11 cellular contexts compared by ENCODE assay signal in the genomic region with DNA sequence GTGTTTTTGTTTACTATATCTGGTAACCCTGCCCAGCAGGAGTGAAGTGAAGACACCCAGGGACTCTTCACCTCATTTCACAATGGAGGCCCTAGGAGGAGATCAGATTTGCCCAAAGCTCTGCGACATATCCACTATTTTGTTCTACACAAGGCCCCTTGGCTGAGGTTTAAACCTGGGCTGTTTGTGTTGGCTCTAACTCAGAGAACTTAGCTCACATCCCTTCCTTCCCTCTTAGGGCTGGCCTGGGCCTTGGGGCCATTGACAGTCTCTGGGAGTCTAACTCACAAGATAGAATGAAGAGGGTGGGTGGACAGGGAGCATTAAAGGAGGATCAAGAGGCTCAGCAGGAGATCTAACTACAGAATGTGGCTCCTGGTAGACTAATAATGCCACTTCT. TPM values are rescaled to one million over a fixed set of nuclear protein-coding genes. Genes with fewer than 3 reads are reported as not detected.
DNase-seq lines count a peak whose midpoint lies in the region; ATAC-seq and TF ChIP-seq lines count a peak whose summit lies in the region.
"Had no signal": no experiment of that assay in that cellular context is flagged by ENCODE, and none has a peak within 500 bp of the region (broad histone marks: within the 10 kb centered on the region; RNA-seq: fewer than 3 reads in every experiment).

No MANE protein-coding gene starts in this region.

- no peak for TF ChIP-seq EP300 in sigmoid colon (IDR thresholded peaks at IDR 0.05)

- DNase-seq in GM10266 (ENCODE audit: extremely low spot score): peak; percentile 4
- DNase-seq in breast epithelium (ENCODE audit: low spot score in 2 of 2): peak in 1 of 2 donors; percentile 55
- DNase-seq in left ventricle myocardium superior: no peak
- no peak for DNase-seq in sigmoid colon
- no peak for DNase-seq in ureter (ENCODE audit: low spot score)
- DNase-seq: T-helper 9 cell had no signal

- no peak for TF ChIP-seq POLR2A in breast epithelium (IDR thresholded peaks at IDR 0.05)
- no peak for TF ChIP-seq POLR2A in sigmoid colon (IDR thresholded peaks at IDR 0.05)

- TF ChIP-seq CTCF in GM10266 (IDR thresholded peaks at IDR 0.05; ENCODE audit: control insufficient read depth, insufficient read depth, low read depth, missing control alignments): no peak
- no peak for TF ChIP-seq CTCF in breast epithelium (IDR thresholded peaks at IDR 0.05)
- no peak for TF ChIP-seq CTCF in sigmoid colon (IDR thresholded peaks at IDR 0.05)

- ATAC-seq in left ventricle myocardium superior (peak; percentile 77), HG03196 (IDR thresholded peaks at IDR 0.05; ENCODE audit: unreplicated experiment) (no peak), HG02571 (IDR thresholded peaks at IDR 0.05; ENCODE audit: unreplicated experiment) (no peak), HG03469 (IDR thresholded peaks at IDR 0.05; ENCODE audit: unreplicated experiment) (no peak)

- 88 to 97% methylated on average over 1 of the region's 1 CpG for WGBS in sigmoid colon, 2 donors

- H3K4me3 ChIP-seq in breast epithelium: no peak overlapping the region
- no peak overlapping the region for H3K4me3 ChIP-seq in sigmoid colon
- H3K4me3 ChIP-seq: BLaER1 had no signal

- H3K27ac ChIP-seq in breast epithelium (peak overlapping the region; percentile 70 to 74), sigmoid colon (peak overlapping the region; percentile 59 to 73 (median 68))
- H3K27ac ChIP-seq: BLaER1 had no signal

- H3K36me3 ChIP-seq in breast epithelium: no peaks in the 10 kb centered on the region
- H3K36me3 ChIP-seq in sigmoid colon: no peaks in the 10 kb centered on the region
- H3K36me3 ChIP-seq: BLaER1 had no signal

- H3K27me3 ChIP-seq in breast epithelium: no peaks in the 10 kb centered on the region
- H3K27me3 ChIP-seq in sigmoid colon: no peaks in the 10 kb centered on the region
- H3K27me3 ChIP-seq: BLaER1 had no signal

- intact Hi-C loops in breast epithelium (cut with DNase I; ENCODE audit: low total_unique reads) (no loop called here), left ventricle myocardium superior (cut with micrococcal nuclease) (loop anchor here (5.0 to 10.0 kb wide), 2 partner anchors 201 to 384 kb away; no protein-coding TSS in a partner anchor), sigmoid colon (cut with DNase I) (loop anchor here (1.0 to 2.0 kb wide), 2 partner anchors 41 to 202 kb away; a partner anchor contains a TSS)

- peaks cover 0 to 5% of the 10 kb centered on the region in 2 donors for H3K9me3 ChIP-seq in breast epithelium
- no peaks in the 10 kb centered on the region for H3K9me3 ChIP-seq in sigmoid colon

- H3K4me1 ChIP-seq in breast epithelium (no peaks in the 10 kb centered on the region), sigmoid colon (peaks cover 0 to 11% (median 5%) of the 10 kb centered on the region in 4 donors)
- H3K4me1 ChIP-seq: BLaER1 had no signal

RNA-seq across cellular contexts. Expression of a gene that starts 8.2 kb away (rescaled TPM):
- total RNA-seq in breast epithelium (not detected), left ventricle myocardium superior (not detected), sigmoid colon (not detected), ureter (not detected)
- 1 to 10 TPM in 1 of 3 donors, not detected in 2; 5.2 TPM for polyA plus RNA-seq in sigmoid colon
- total RNA-seq: natural killer cell treated with Interleukin-12 subunit alpha and Interleukin-12 subunit beta and Interleukin-15 and Interleukin-18, amount 100 ng/mL, for 72 hours had no signal

RNA-seq across cellular contexts. Expression of a gene that starts 11.5 kb away (rescaled TPM):
- total RNA-seq in breast epithelium (10 to 100 TPM; 32.8 to 42.6 (median 38.3) TPM), left ventricle myocardium superior (21.4 TPM), sigmoid colon (10 to 100 TPM; 30.1 to 33.5 (median 31.6) TPM), ureter (34.1 TPM)
- 10 to 100 TPM; 23.4 to 44.9 (median 43.2) TPM for polyA plus RNA-seq in sigmoid colon

RNA-seq across cellular contexts. Expression of a gene that starts 25.8 kb away (rescaled TPM):
- total RNA-seq in breast epithelium (10 to 100 TPM in 1 of 3 donors, 1 to 10 TPM in 1, not detected in 1; 7.5 to 15.2 TPM), left ventricle myocardium superior (15.7 TPM), sigmoid colon (1 to 10 TPM; 1.1 to 2.2 (median 1.8) TPM), ureter (4.8 TPM)
- 10 to 100 TPM; 11.4 to 15.3 (median 12.5) TPM for polyA plus RNA-seq in sigmoid colon

RNA-seq across cellular contexts. Expression of a gene that starts 41.1 kb away (rescaled TPM):
- total RNA-seq in breast epithelium (100 to 1,000 TPM; 297 to 485 (median 411) TPM), left ventricle myocardium superior (32.9 TPM), sigmoid colon (1,000 to 10,000 TPM in 3 of 4 donors, 100 to 1,000 TPM in 1; 868 to 1,938 (median 1,638) TPM), ureter (259 TPM)
- polyA plus RNA-seq in sigmoid colon: 100 to 1,000 TPM in 2 of 3 donors, 10 to 100 TPM in 1; 40.9 to 192 (median 169) TPM
